8 cellular contexts compared by ENCODE assay signal in genomic region chr11:19076744-19077589, GRCh38. TPM values are rescaled to one million over a fixed set of nuclear protein-coding genes. Genes with fewer than 3 reads are reported as not detected.
A peak's percentile ranks its signal among the peaks of the same experiment; 100 is the strongest.
DNase-seq lines count a peak whose midpoint lies in the region; ATAC-seq and TF ChIP-seq lines count a peak whose summit lies in the region.

No MANE protein-coding gene starts in this region.

- POLR2A ChIA-PET in SK-N-SH (lab: Yijun Ruan, JAX), result no interaction called here
- POLR2A ChIA-PET in activated naive CD8-positive, alpha-beta T cell treated with anti-CD3 and anti-CD28 coated beads, Interleukin-2, amount 10 ng/mL, durations not matched to agents 7 days and 5 days (lab: Charles Lee), result no interaction called here

- intact Hi-C loops in left ventricle myocardium inferior (cut with micrococcal nuclease) (no loop called here), sigmoid colon (cut with DNase I) (loop anchor here (2.0 kb wide), 1 partner anchor 40 kb away; the partner anchor contains the start of gene ZDHHC13)

- no peak overlapping the region for H3K4me3 Mint-ChIP-seq in CD4-positive, CD25-positive, alpha-beta regulatory T cell
- H3K4me3 Mint-ChIP-seq in activated naive CD8-positive, alpha-beta T cell treated with anti-CD3 and anti-CD28 coated beads, Interleukin-2, amount 10 ng/mL, durations not matched to agents 7 days and 5 days, result no peak overlapping the region

- TF ChIP-seq CTCF in SK-N-SH (IDR thresholded peaks at IDR 0.05) (peak; percentile 98), left ventricle myocardium inferior (IDR thresholded peaks at IDR 0.05; ENCODE audit: borderline replicate concordance) (peak; percentile 98), sigmoid colon (IDR thresholded peaks at IDR 0.05) (peak; percentile 45 to 98 (median 78))

- no peaks in the 10 kb centered on the region for H4K20me1 ChIP-seq in Karpas-422 (ENCODE audit: insufficient read depth, low read depth, low read length)
- H4K20me1 ChIP-seq in SK-N-SH (ENCODE audit: insufficient read depth), result no peaks in the 10 kb centered on the region

- H3K27ac ChIP-seq in CD4-positive, CD25-positive, alpha-beta regulatory T cell (ENCODE audit: insufficient read depth, low read length, poor library complexity, severe bottlenecking), result no peak overlapping the region
- H3K27ac ChIP-seq in Karpas-422 (ENCODE audit: low read length) (no peak overlapping the region), SK-N-SH (ENCODE audit: low read depth in 2 of 2, low read length in 1 of 2) (peak overlapping the region in 1 of 2 experiments; percentile 39; a peak in 1 of 4 replicates), left ventricle myocardium inferior (replicated peaks) (no peak overlapping the region), sigmoid colon (no peak overlapping the region)

- no peak overlapping the region for H3K4me2 ChIP-seq in Karpas-422 (ENCODE audit: low read depth, low read length, poor library complexity, severe bottlenecking)
- no peak overlapping the region for H3K4me2 ChIP-seq in SK-N-SH

- peak; percentile 62 to 67 for ATAC-seq in CD4-positive, CD25-positive, alpha-beta regulatory T cell (ENCODE audit: low read depth in 2 of 2)
- peak; percentile 45 for ATAC-seq in activated naive CD8-positive, alpha-beta T cell treated with anti-CD3 and anti-CD28 coated beads, Interleukin-2, amount 10 ng/mL, durations not matched to agents 7 days and 5 days (ENCODE audit: low read depth)

- no peak overlapping the region for H3K4me3 ChIP-seq in CD4-positive, CD25-positive, alpha-beta regulatory T cell (ENCODE audit: low read depth, low read length)
- H3K4me3 ChIP-seq in Karpas-422 (ENCODE audit: low read length), result no peak overlapping the region
- H3K4me3 ChIP-seq in SK-N-SH (ENCODE audit: low read depth in 2 of 2, low read length in 1 of 2), result no peak overlapping the region; a peak in 1 of 4 replicates
- H3K4me3 ChIP-seq in left ventricle myocardium inferior, result no peak overlapping the region
- no peak overlapping the region for H3K4me3 ChIP-seq in sigmoid colon

- no peaks in the 10 kb centered on the region for H3K36me3 ChIP-seq in CD4-positive, CD25-positive, alpha-beta regulatory T cell (ENCODE audit: control insufficient read depth, insufficient read depth, low read length)
- no peaks in the 10 kb centered on the region for H3K36me3 ChIP-seq in Karpas-422 (ENCODE audit: insufficient read depth, low read length)
- no peaks in the 10 kb centered on the region for H3K36me3 ChIP-seq in SK-N-SH (replicated peaks in 1 of 2; ENCODE audit: control insufficient read depth in 1 of 2, insufficient read depth in 2 of 2, low read length in 1 of 2)
- no peaks in the 10 kb centered on the region for H3K36me3 ChIP-seq in left ventricle myocardium inferior
- H3K36me3 ChIP-seq in sigmoid colon, result no peaks in the 10 kb centered on the region

- no peaks in the 10 kb centered on the region for H3K36me3 Mint-ChIP-seq in CD4-positive, CD25-positive, alpha-beta regulatory T cell
- no peaks in the 10 kb centered on the region for H3K36me3 Mint-ChIP-seq in activated naive CD8-positive, alpha-beta T cell treated with anti-CD3 and anti-CD28 coated beads, Interleukin-2, amount 10 ng/mL, durations not matched to agents 7 days and 5 days

- H2AFZ ChIP-seq in Karpas-422 (ENCODE audit: low read length) (no peak overlapping the region), SK-N-SH (ENCODE audit: low read depth) (no peak overlapping the region)

- peaks cover 23% of the 10 kb centered on the region for H3K27me3 Mint-ChIP-seq in CD4-positive, CD25-positive, alpha-beta regulatory T cell
- H3K27me3 Mint-ChIP-seq in activated naive CD8-positive, alpha-beta T cell treated with anti-CD3 and anti-CD28 coated beads, Interleukin-2, amount 10 ng/mL, durations not matched to agents 7 days and 5 days, result peaks cover 10% of the 10 kb centered on the region

- no peak overlapping the region for H3K27ac Mint-ChIP-seq in CD4-positive, CD25-positive, alpha-beta regulatory T cell
- no peak overlapping the region for H3K27ac Mint-ChIP-seq in activated naive CD8-positive, alpha-beta T cell treated with anti-CD3 and anti-CD28 coated beads, Interleukin-2, amount 10 ng/mL, durations not matched to agents 7 days and 5 days

- H3K9me3 Mint-ChIP-seq in CD4-positive, CD25-positive, alpha-beta regulatory T cell, result no peaks in the 10 kb centered on the region
- no peaks in the 10 kb centered on the region for H3K9me3 Mint-ChIP-seq in activated naive CD8-positive, alpha-beta T cell treated with anti-CD3 and anti-CD28 coated beads, Interleukin-2, amount 10 ng/mL, durations not matched to agents 7 days and 5 days

- peaks cover 7% of the 10 kb centered on the region for H3K27me3 ChIP-seq in CD4-positive, CD25-positive, alpha-beta regulatory T cell (ENCODE audit: control insufficient read depth, insufficient read depth, low read length)
- H3K27me3 ChIP-seq in Karpas-422 (ENCODE audit: low read length) (0 out of 2 replicates have a peak, but pooled peaks cover 4% of the 10 kb centered on the region), SK-N-SH (ENCODE audit: insufficient read depth) (no peaks in the 10 kb centered on the region), left ventricle myocardium inferior (ENCODE audit: low read depth) (no peaks in the 10 kb centered on the region), sigmoid colon (no peaks in the 10 kb centered on the region)

- peaks cover 6% of the 10 kb centered on the region for H3F3A ChIP-seq in SK-N-SH (replicated peaks; ENCODE audit: insufficient read depth)

- H3K4me1 Mint-ChIP-seq in CD4-positive, CD25-positive, alpha-beta regulatory T cell, result peaks cover 0 to 4% (median 0%) of the 10 kb centered on the region in 4 donors
- H3K4me1 Mint-ChIP-seq in activated naive CD8-positive, alpha-beta T cell treated with anti-CD3 and anti-CD28 coated beads, Interleukin-2, amount 10 ng/mL, durations not matched to agents 7 days and 5 days, result no peaks in the 10 kb centered on the region

- peak; percentile 72 for TF ChIP-seq RAD21 in SK-N-SH (IDR thresholded peaks at IDR 0.05; ENCODE audit: low read length)

- WGBS in SK-N-SH (ENCODE audit: low lambda C conversion rate), result 50% methylated on average over 10 of the region's 10 CpGs
- 50 to 56% methylated on average over 10 of the region's 10 CpGs for WGBS in sigmoid colon, 2 donors

- no peaks in the 10 kb centered on the region for H3K9me3 ChIP-seq in CD4-positive, CD25-positive, alpha-beta regulatory T cell (ENCODE audit: control insufficient read depth in 2 of 2, low read length in 2 of 2)
- H3K9me3 ChIP-seq in Karpas-422 (ENCODE audit: low read length), result no peaks in the 10 kb centered on the region
- no peaks in the 10 kb centered on the region for H3K9me3 ChIP-seq in SK-N-SH
- no peaks in the 10 kb centered on the region for H3K9me3 ChIP-seq in left ventricle myocardium inferior (replicated peaks)
- H3K9me3 ChIP-seq in sigmoid colon, result no peaks in the 10 kb centered on the region

- no peak for TF ChIP-seq POLR2A in sigmoid colon (IDR thresholded peaks at IDR 0.05)

- no peak for TF ChIP-seq EP300 in SK-N-SH (IDR thresholded peaks at IDR 0.05; ENCODE audit: borderline replicate concordance in 1 of 2, low read depth in 1 of 2, low read length in 1 of 2)
- TF ChIP-seq EP300 in sigmoid colon (IDR thresholded peaks at IDR 0.05), result no peak

- DNase-seq in CD4-positive, CD25-positive, alpha-beta regulatory T cell, result peak; percentile 11 to 45 (median 34)
- DNase-seq in GM19240 (ENCODE audit: insufficient read length, low spot score) (peak; percentile 33), Karpas-422 (peak; percentile 83), SK-N-SH (peak; percentile 80), left ventricle myocardium inferior (peak; percentile 36), sigmoid colon (no peak), cortex of kidney (lab: John Stamatoyannopoulos, UW) (no peak)
- peak; percentile 61 for DNase-seq in activated naive CD8-positive, alpha-beta T cell treated with anti-CD3 and anti-CD28 coated beads, Interleukin-2, amount 10 ng/mL, durations not matched to agents 7 days and 5 days

- H3K9ac ChIP-seq in Karpas-422 (ENCODE audit: low read length), result no peak overlapping the region
- no peak overlapping the region for H3K9ac ChIP-seq in SK-N-SH

- H3K79me2 ChIP-seq in Karpas-422 (ENCODE audit: low read length) (no peaks in the 10 kb centered on the region), SK-N-SH (ENCODE audit: insufficient read depth) (no peaks in the 10 kb centered on the region)

- CTCF ChIA-PET in SK-N-SH (lab: Yijun Ruan, JAX), result interaction anchor here (0.5 to 13.3 kb wide), 67 partner anchors 9 to 914 kb away, joined by 3 to 328 read pairs (median 4); partner anchors contain the start of genes E2F8 and MRGPRX2

- H3K4me1 ChIP-seq in CD4-positive, CD25-positive, alpha-beta regulatory T cell (ENCODE audit: control insufficient read depth, insufficient read depth, low read length, poor library complexity, severe bottlenecking), result no peaks in the 10 kb centered on the region
- H3K4me1 ChIP-seq in Karpas-422 (ENCODE audit: low read length), result no peaks in the 10 kb centered on the region
- peaks cover 0 to 15% of the 10 kb centered on the region in 2 experiments; a peak in 3 of 4 replicates for H3K4me1 ChIP-seq in SK-N-SH (ENCODE audit: control insufficient read depth in 1 of 2, insufficient read depth in 2 of 2, low read depth in 1 of 2, low read length in 1 of 2)
- H3K4me1 ChIP-seq in left ventricle myocardium inferior, result peaks cover 5% of the 10 kb centered on the region
- peaks cover 0 to 9% (median 9%) of the 10 kb centered on the region in 4 donors for H3K4me1 ChIP-seq in sigmoid colon

- H3K9me2 ChIP-seq in Karpas-422 (replicated peaks; ENCODE audit: insufficient read depth, low read length) (no peaks in the 10 kb centered on the region), SK-N-SH (no peaks in the 10 kb centered on the region)

RNA-seq across cellular contexts. Expression of gene MRGPRX2, which starts 16.4 kb away (rescaled TPM):
- not detected for total RNA-seq in CD4-positive, CD25-positive, alpha-beta regulatory T cell
- polyA plus RNA-seq in CD4-positive, CD25-positive, alpha-beta regulatory T cell, result not detected
- not detected in 2 replicates for total RNA-seq in Karpas-422 (2014; rRNA removed; shearing (Covaris generic); ENCODE audit: low replicate concordance)
- polyA plus RNA-seq in SK-N-SH (2012; rRNA removed), result not detected in 2 replicates
- polyA plus RNA-seq in SK-N-SH (2012; cell fraction: cytosol; rRNA removed), result not detected in 2 replicates
- not detected in 2 replicates for polyA plus RNA-seq in SK-N-SH (2012; cell fraction: nucleus; rRNA removed)
- total RNA-seq in activated naive CD8-positive, alpha-beta T cell treated with anti-CD3 and anti-CD28 coated beads, Interleukin-2, amount 10 ng/mL, durations not matched to agents 7 days and 5 days, result not detected
- not detected for total RNA-seq in left ventricle myocardium inferior
- not detected for total RNA-seq in sigmoid colon
- not detected for polyA plus RNA-seq in sigmoid colon

RNA-seq across cellular contexts. Expression of gene ZDHHC13, which starts 40.0 kb away (rescaled TPM):
- 16.2 TPM for total RNA-seq in CD4-positive, CD25-positive, alpha-beta regulatory T cell
- 10 to 100 TPM in 3 of 4 donors, 1 to 10 TPM in 1; 9.6 to 21.0 (median 15.9) TPM for polyA plus RNA-seq in CD4-positive, CD25-positive, alpha-beta regulatory T cell
- total RNA-seq in Karpas-422 (2014; rRNA removed; shearing (Covaris generic); ENCODE audit: low replicate concordance), result 27.5 and 64.7 TPM in 2 replicates
- 8.2 and 10.2 TPM in 2 replicates for polyA plus RNA-seq in SK-N-SH (2012; rRNA removed)
- 10.7 and 11.2 TPM in 2 replicates for polyA plus RNA-seq in SK-N-SH (2012; cell fraction: cytosol; rRNA removed)
- polyA plus RNA-seq in SK-N-SH (2012; cell fraction: nucleus; rRNA removed), result 5.0 and 11.9 TPM in 2 replicates
- 10 to 100 TPM; 21.2 to 21.3 TPM for total RNA-seq in activated naive CD8-positive, alpha-beta T cell treated with anti-CD3 and anti-CD28 coated beads, Interleukin-2, amount 10 ng/mL, durations not matched to agents 7 days and 5 days
- 8.0 TPM for total RNA-seq in left ventricle myocardium inferior
- 1 to 10 TPM; 7.2 to 8.7 (median 7.9) TPM for total RNA-seq in sigmoid colon
- 10 to 100 TPM in 1 of 3 donors, 1 to 10 TPM in 2; 6.6 to 18.4 (median 6.9) TPM for polyA plus RNA-seq in sigmoid colon

Comparison
In these comparisons a context has a peak if more than half of its experiments do, and no peak if none do; other contexts are left out.
1. DNase-seq: peak in CD4-positive, CD25-positive, alpha-beta regulatory T cell (3 of 3), GM19240 (single experiment), Karpas-422 (single experiment), SK-N-SH (single experiment), activated naive CD8-positive, alpha-beta T cell treated with anti-CD3 and anti-CD28 coated beads, Interleukin-2, amount 10 ng/mL, durations not matched to agents 7 days and 5 days (single experiment) and left ventricle myocardium inferior (single experiment); none in sigmoid colon (single experiment) and cortex of kidney (single experiment).
2. Peak in every context shown above with its lines, with median percentiles within 50 percentile points of each other: CTCF ChIP-seq.